16 cellular contexts compared by ENCODE assay signal in the genomic region with DNA sequence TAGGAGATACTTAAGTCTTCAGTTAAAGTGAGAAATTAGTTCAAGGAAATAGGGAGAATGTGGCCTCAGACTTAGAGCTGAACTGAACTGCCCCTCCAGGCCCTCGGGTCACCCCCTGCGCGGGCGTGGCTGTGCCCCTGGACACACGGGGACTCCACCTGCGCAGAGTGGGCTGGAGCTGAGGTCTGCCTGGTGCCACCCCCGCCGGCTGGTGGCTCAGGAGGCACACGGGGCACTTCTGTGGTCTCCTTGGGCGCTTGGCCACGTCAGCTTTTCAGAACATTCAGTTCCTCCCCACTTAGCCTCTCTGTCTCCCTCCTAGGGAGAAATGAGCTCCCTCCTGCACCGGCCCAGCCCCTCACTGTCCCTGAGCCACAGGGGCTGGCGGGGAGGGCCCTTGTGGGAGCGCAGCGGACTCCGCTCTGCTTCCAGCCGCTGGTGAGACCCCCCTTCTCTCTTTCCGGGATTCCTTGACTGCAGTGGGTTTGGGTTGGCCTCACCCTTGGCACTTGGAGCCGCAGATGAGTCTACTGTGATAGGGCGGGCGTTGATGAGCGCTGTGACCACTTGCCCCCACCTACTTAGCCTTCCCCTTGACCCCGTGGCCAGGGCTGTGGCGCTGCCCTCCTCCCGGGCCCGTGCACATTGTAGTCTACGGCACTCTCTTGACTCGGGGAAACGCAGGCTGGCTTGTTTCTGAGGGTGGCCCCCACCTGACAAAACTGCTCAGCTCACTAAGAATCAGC. TPM values are rescaled to one million over a fixed set of nuclear protein-coding genes. Genes with fewer than 3 reads are reported as not detected.
DNase-seq lines count a peak whose midpoint lies in the region; ATAC-seq, FAIRE-seq and TF ChIP-seq lines count a peak whose summit lies in the region.
"Had no signal": no experiment of that assay in that cellular context is flagged by ENCODE, and none has a peak within 500 bp of the region (broad histone marks: within the 10 kb centered on the region; RNA-seq: fewer than 3 reads in every experiment).

No MANE protein-coding gene starts in this region.

- in situ Hi-C loops in IMR-90 (cut with MboI; ENCODE audit: low sequenced_read_pairs): loop anchor here (10.0 kb wide), 2 partner anchors 614 to 754 kb away; no protein-coding TSS in a partner anchor

- TF ChIP-seq CTCF in IMR-90 (conservative IDR thresholded peaks at IDR 0.05; ENCODE audit: low read depth, low read length): no peak
- TF ChIP-seq CTCF in kidney (IDR thresholded peaks at IDR 0.05; ENCODE audit: borderline replicate concordance, extremely low read depth, insufficient read depth): no peak
- no peak for TF ChIP-seq CTCF in spleen (IDR thresholded peaks at IDR 0.05 in 8 of 11, conservative IDR thresholded peaks at IDR 0.05 in 3 of 11)

- H2AFZ ChIP-seq in IMR-90 (replicated peaks; ENCODE audit: low read length, poor library complexity): peak overlapping the region; percentile 58
- H2AFZ ChIP-seq: GM23248 had no signal

- H2AK9ac ChIP-seq in IMR-90 (replicated peaks; ENCODE audit: low read depth, low read length, poor library complexity): peak overlapping the region; percentile 61

- H4K5ac ChIP-seq in IMR-90 (ENCODE audit: low read depth, low read length): no peak overlapping the region

- no peak overlapping the region for H3K56ac ChIP-seq in IMR-90 (ENCODE audit: extremely low read depth, insufficient read depth, low read length)

- no peak for TF ChIP-seq POLR2A in IMR-90 (IDR thresholded peaks at IDR 0.05; ENCODE audit: low read depth, low read length)
- TF ChIP-seq POLR2A in spleen (IDR thresholded peaks at IDR 0.05): no peak

- H3K9ac ChIP-seq in IMR-90 (ENCODE audit: low read depth, low read length) (no peak overlapping the region), kidney (ENCODE audit: low read length in 2 of 2) (no peak overlapping the region)
- H3K9ac ChIP-seq: GM23248 had no signal

- H2BK15ac ChIP-seq in IMR-90 (ENCODE audit: low read depth, low read length): no peak overlapping the region

- no peaks in the 10 kb centered on the region for H3K79me1 ChIP-seq in IMR-90 (ENCODE audit: low read depth in 1 of 2, low read length in 2 of 2)

- no peak for ATAC-seq in IMR-90 (ENCODE audit: low read depth)

- no peak for FAIRE-seq in kidney (lab: Jason Lieb, UNC)

- H4K20me1 ChIP-seq in IMR-90 (ENCODE audit: insufficient read depth, low read length): no peaks in the 10 kb centered on the region

- no peaks in the 10 kb centered on the region for H3K4me1 ChIP-seq in IMR-90 (ENCODE audit: control insufficient read depth, insufficient read depth, low read length)
- peaks cover 0 to 4% of the 10 kb centered on the region in 2 donors for H3K4me1 ChIP-seq in kidney (ENCODE audit: control insufficient read depth in 1 of 2, insufficient read depth in 1 of 2, low read depth in 1 of 2, low read length in 2 of 2)
- peaks cover 13 to 91% (median 52%) of the 10 kb centered on the region in 6 donors for H3K4me1 ChIP-seq in spleen

- H2BK5ac ChIP-seq in IMR-90 (ENCODE audit: low read depth, low read length, poor library complexity, severe bottlenecking): no peak overlapping the region

- CTCF ChIA-PET in IMR-90 (lab: Yijun Ruan, JAX): interaction anchor here (2.6 kb wide), 1 partner anchor 292 kb away, joined by 35 read pairs; no protein-coding TSS in a partner anchor

- H3K9me3 ChIP-seq in IMR-90 (ENCODE audit: control insufficient read depth, insufficient read depth, low read length) (no peaks in the 10 kb centered on the region), kidney (ENCODE audit: control insufficient read depth in 1 of 2, low read length in 2 of 2) (no peaks in the 10 kb centered on the region), spleen (no peaks in the 10 kb centered on the region)
- H3K9me3 ChIP-seq: HAP-1 had no signal

- no peak overlapping the region for H2AK5ac ChIP-seq in IMR-90 (ENCODE audit: low read depth, low read length)

- H3K27ac ChIP-seq in IMR-90 (ENCODE audit: insufficient read depth, low read length) (no peak overlapping the region), kidney (ENCODE audit: low read depth in 2 of 2, low read length in 2 of 2) (no peak overlapping the region), spleen (peak overlapping the region in 5 of 8 donors; percentile 15 to 74 (median 65))
- H3K27ac ChIP-seq: 22Rv1, GM23248 had no signal

- DNase-seq in NCI-H2227 (lab: John Stamatoyannopoulos, UW; ENCODE audit: unreplicated experiment): peak; percentile 16
- no peak for DNase-seq in NCI-H2227 treated with DMSO at 0.1 percent for 48 hours (lab: John Stamatoyannopoulos, UW)
- DNase-seq in IMR-90: no peak
- peak; percentile 63 for DNase-seq in kidney
- peak; percentile 74 for DNase-seq in spleen
- no peak for DNase-seq in AG08396 (ENCODE audit: low spot score)
- no peak for DNase-seq in activated naive CD4-positive, alpha-beta T cell treated with Interleukin-2 at 50 U/mL for 16 hours
- no peak for DNase-seq in T-helper 1 cell
- DNase-seq: AML-193; C1 segment of cervical spinal cord; Calu3; CD4-positive, alpha-beta T cell; DMS 273 treated with DMSO at 0.1 percent for 48 hours had no signal

- no peak overlapping the region for H4K8ac ChIP-seq in IMR-90 (ENCODE audit: low read depth in 2 of 2, low read length in 2 of 2)

- no TSS peak for BruUV-seq in IMR-90 (replicated peaks; lab: Mats Ljungman, UMichigan)

- no peak overlapping the region for H3K14ac ChIP-seq in IMR-90 (replicated peaks; ENCODE audit: low read depth, low read length)

- H3K18ac ChIP-seq in IMR-90 (ENCODE audit: low read depth, low read length): no peak overlapping the region

- H3K36me3 ChIP-seq in IMR-90 (ENCODE audit: control insufficient read depth, insufficient read depth, low read length) (no peaks in the 10 kb centered on the region), kidney (ENCODE audit: control insufficient read depth in 1 of 2, insufficient read depth in 2 of 2, low read length in 2 of 2) (no peaks in the 10 kb centered on the region), spleen (no peaks in the 10 kb centered on the region)
- H3K36me3 ChIP-seq: HAP-1 had no signal

- H2BK20ac ChIP-seq in IMR-90 (ENCODE audit: low read depth, low read length): no peak overlapping the region

- 69% methylated on average over 17 of the region's 29 CpGs; no CpG with 5 or more reads in 1 of the 2 experiments for WGBS in IMR-90 (ENCODE audit: extremely low coverage in 2 of 2, insufficient read length in 1 of 2), 2 experiments
- WGBS in spleen, 5 donors: 54 to 74% (median 67%) methylated on average over 20 to 29 of the region's 29 CpGs

- H3K4ac ChIP-seq in IMR-90 (ENCODE audit: low read depth, low read length): no peak overlapping the region

- H3K27me3 ChIP-seq in IMR-90 (ENCODE audit: control insufficient read depth, insufficient read depth, low read length): peaks cover 42% of the 10 kb centered on the region
- peaks cover 0 to 57% (median 6%) of the 10 kb centered on the region in 7 donors for H3K27me3 ChIP-seq in spleen (replicated peaks in 1 of 7)

- H3K4me3 ChIP-seq in IMR-90 (ENCODE audit: insufficient read depth, low read depth, low read length): no peak overlapping the region
- no peak overlapping the region for H3K4me3 ChIP-seq in kidney (ENCODE audit: low read length in 2 of 2)
- no peak overlapping the region for H3K4me3 ChIP-seq in spleen
- H3K4me3 ChIP-seq: GM23248, HAP-1 had no signal

- TF ChIP-seq RAD21 in IMR-90 (IDR thresholded peaks at IDR 0.05; ENCODE audit: low read length): no peak

- intact Hi-C loops in IMR-90 (cut with micrococcal nuclease) (loop anchor here (5.0 to 10.0 kb wide), 2 partner anchors 81 to 614 kb away; partner anchors contain the start of gene KCNF1), kidney (cut with DNase I) (loop anchor here (5.0 kb wide), 1 partner anchor 291 kb away; no protein-coding TSS in a partner anchor), spleen (cut with DNase I; ENCODE audit: low total_unique reads) (no loop called here)

- dilution Hi-C loops in IMR-90 (cut with HindIII; ENCODE audit: low sequenced_read_pairs, unreplicated experiment): no loop called here

- no peak overlapping the region for H3K4me2 ChIP-seq in IMR-90 (ENCODE audit: low read depth, low read length)

- H4K91ac ChIP-seq in IMR-90 (ENCODE audit: insufficient read depth, low read depth, low read length): no peak overlapping the region

- POLR2A ChIA-PET in IMR-90 (lab: Charles Lee; ENCODE audit: unreplicated experiment): no interaction called here

- H3K9me1 ChIP-seq in IMR-90 (ENCODE audit: insufficient read depth, low read length): no peaks in the 10 kb centered on the region

- H2BK120ac ChIP-seq in IMR-90 (ENCODE audit: low read depth, low read length): no peak overlapping the region

- H3K23ac ChIP-seq in IMR-90 (ENCODE audit: low read depth, low read length): no peak overlapping the region

TF ChIP-seq in IMR-90, 13 proteins besides CTCF, POLR2A, EP300 and RAD21 (continues in another document):
- TF ChIP-seq ELK1 (IDR thresholded peaks at IDR 0.05; ENCODE audit: borderline replicate concordance, low read depth, low read length) (no peak), CHD1 (IDR thresholded peaks at IDR 0.05; ENCODE audit: low read depth, low read length) (no peak), NFE2L2 (IDR thresholded peaks at IDR 0.05; ENCODE audit: low read depth, low read length) (no peak), MXI1 (IDR thresholded peaks at IDR 0.05; ENCODE audit: borderline replicate concordance, low read depth, low read length) (no peak), SMC3 (IDR thresholded peaks at IDR 0.05; ENCODE audit: low read depth, low read length) (no peak), FOS (IDR thresholded peaks at IDR 0.05; ENCODE audit: low read depth, low read length) (no peak), RFX5 (IDR thresholded peaks at IDR 0.05; ENCODE audit: low read depth, low read length) (no peak)

RNA-seq across cellular contexts. Expression of gene PDIA6, which starts 18.2 kb away (rescaled TPM):
- total RNA-seq in IMR-90 (2012; rRNA removed): 204 and 384 TPM in 2 replicates
- polyA plus RNA-seq in IMR-90 (2012; rRNA removed): 317 and 349 TPM in 2 replicates
- polyA plus RNA-seq in IMR-90 (2012; cell fraction: cytosol; rRNA removed): 120 and 217 TPM in 2 replicates
- polyA plus RNA-seq in IMR-90 (2012; cell fraction: nucleus; rRNA removed; ENCODE audit: low replicate concordance): 31.1 and 123 TPM in 2 replicates
- total RNA-seq in kidney: 225 TPM
- polyA plus RNA-seq in kidney (ENCODE audit: insufficient read depth, low read depth, low replicate concordance): 190 TPM
- total RNA-seq in spleen: 100 to 1,000 TPM; 100 to 164 (median 131) TPM
- 10 to 100 TPM; 29.7 to 60.5 (median 56.0) TPM for polyA plus RNA-seq in spleen

Comparison
In these comparisons a context has a peak if more than half of its experiments do, and no peak if none do; other contexts are left out.
1. DNase-seq: peak in NCI-H2227 (single experiment), kidney (single experiment) and spleen (single experiment); none in NCI-H2227 treated with DMSO at 0.1 percent for 48 hours (single experiment), IMR-90 (single experiment), AG08396 (single experiment), activated naive CD4-positive, alpha-beta T cell treated with Interleukin-2 at 50 U/mL for 16 hours (single experiment) and T-helper 1 cell (0 of 5).
2. H3K27ac ChIP-seq: peak in spleen (5 of 8); none in IMR-90 (single experiment) and kidney (0 of 2).